ENCODE assay signal across 15 cellular contexts in the genomic region with DNA sequence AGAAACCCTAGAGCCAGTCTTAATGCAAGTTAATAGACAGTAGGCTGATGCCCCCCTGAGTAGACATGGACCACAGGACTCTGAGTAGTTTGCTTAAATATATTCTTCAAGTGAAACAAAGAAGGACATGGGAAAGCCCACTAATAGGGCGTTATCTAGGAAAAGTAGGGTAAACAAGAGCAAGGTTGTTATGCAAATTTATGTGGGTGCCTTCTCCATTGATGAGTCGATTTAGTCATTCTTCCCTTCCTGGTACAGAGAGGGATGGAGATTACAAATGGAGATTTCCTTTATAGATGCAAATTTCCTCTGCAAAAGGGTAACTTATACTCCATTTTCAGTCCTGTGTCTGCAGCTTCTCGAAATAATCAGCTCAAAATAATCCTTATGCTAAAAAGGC.
"Had no signal": no experiment of that assay in that cellular context is flagged by ENCODE, and none has a peak within 500 bp of the region (broad histone marks: within the 10 kb centered on the region; RNA-seq: fewer than 3 reads in every experiment).

No MANE protein-coding gene starts in this region.

- H3K27me3 ChIP-seq: adrenal gland, breast epithelium, esophagus muscularis mucosa, gastroesophageal sphincter, heart left ventricle, left lung, ovary, upper lobe of right lung had no signal

- H3K4me3 ChIP-seq: adrenal gland, breast epithelium, esophagus muscularis mucosa, gastroesophageal sphincter, heart left ventricle, left lung, ovary, upper lobe of right lung had no signal

- H3K4me1 ChIP-seq: adrenal gland, breast epithelium, esophagus muscularis mucosa, gastroesophageal sphincter, left lung, upper lobe of right lung had no signal

- DNase-seq: activated CD4-positive, alpha-beta T cell treated with anti-CD3 and anti-CD28 coated beads for 36 hours; activated CD4-positive, alpha-beta T cell treated with anti-CD3 and anti-CD28 coated beads, Interleukin-2, amount 50 U/mL, for 48 hours; activated gamma-delta T cell; adrenal gland; effector CD4-positive, alpha-beta T cell; heart left ventricle; left lung; ovary; stimulated activated CD8-positive, alpha-beta memory T cell treated with anti-CD3 and anti-CD28 coated beads, Interleukin-4, amount 100 ng/mL, for 48 hours; stimulated activated naive CD4-positive, alpha-beta T cell; upper lobe of right lung had no signal

- ATAC-seq: activated CD4-positive, alpha-beta T cell treated with anti-CD3 and anti-CD28 coated beads for 36 hours; activated naive CD4-positive, alpha-beta T cell treated with anti-CD3 and anti-CD28 coated beads, Interleukin-2, amount 50 U/mL, for 72 hours; gastroesophageal sphincter; left lung; upper lobe of right lung had no signal

- H3K27ac ChIP-seq: adrenal gland, breast epithelium, esophagus muscularis mucosa, gastroesophageal sphincter, heart left ventricle, left lung, ovary, upper lobe of right lung had no signal

- H3K36me3 ChIP-seq: adrenal gland, breast epithelium, esophagus muscularis mucosa, gastroesophageal sphincter, heart left ventricle, left lung, ovary, upper lobe of right lung had no signal

- H3K9me3 ChIP-seq: adrenal gland, breast epithelium, esophagus muscularis mucosa, gastroesophageal sphincter, left lung, ovary, upper lobe of right lung had no signal
